ENCODE assay signal across 1 cellular context in genomic region chr1:20233394-20233793, GRCh38.
TF ChIP-seq lines count a peak whose summit lies in the region.

No MANE protein-coding gene starts in this region.

TF ChIP-seq in K562, 482 proteins besides CTCF, POLR2A, EP300 and RAD21 (continued from another document):
- no peak for TF ChIP-seq ZNF395 (CRISPR knock-in tag; IDR thresholded peaks at IDR 0.05)
- TF ChIP-seq FUS (optimal IDR thresholded peaks at IDR 0.05; ENCODE audit: low read depth, low read length), result no peak
- no peak for TF ChIP-seq ARID4B (CRISPR knock-in tag; IDR thresholded peaks at IDR 0.05)
- no peak for TF ChIP-seq MCM7 (IDR thresholded peaks at IDR 0.05)
- no peak for TF ChIP-seq REST (CRISPR knock-in tag; IDR thresholded peaks at IDR 0.05; ENCODE audit: low read depth)
